In genomic region chr2:64595397-64596160, GRCh38 we compare ENCODE assay signal across 10 cellular contexts. TPM values are rescaled to one million over a fixed set of nuclear protein-coding genes. Genes with fewer than 3 reads are reported as not detected.
DNase-seq lines count a peak whose midpoint lies in the region; ATAC-seq and TF ChIP-seq lines count a peak whose summit lies in the region.
"Had no signal": no experiment of that assay in that cellular context is flagged by ENCODE, and none has a peak within 500 bp of the region (broad histone marks: within the 10 kb centered on the region; RNA-seq: fewer than 3 reads in every experiment).

No MANE protein-coding gene starts in this region.

- intact Hi-C loops in body of pancreas (cut with DNase I) = no loop called here

- 30 to 36% methylated on average over 4 of the region's 4 CpGs for WGBS in body of pancreas, 2 donors
- 56% methylated on average over 4 of the region's 4 CpGs for WGBS in liver

- H3K36me3 Mint-ChIP-seq in activated CD4-positive, alpha-beta T cell treated with anti-CD3 and anti-CD28 coated beads, Interleukin-2, amount 10 ng/mL, durations not matched to agents 7 days and 5 days (ENCODE audit: low read depth) = peaks cover 14% of the 10 kb centered on the region

- DNase-seq in BE2C (no peak), LHCN-M2 (ENCODE audit: low read depth) (peak; percentile 21), body of pancreas (no peak), glomerular visceral epithelial cell (ENCODE audit: extremely low spot score) (no peak)
- DNase-seq in activated CD4-positive, alpha-beta T cell treated with anti-CD3 and anti-CD28 coated beads, Interleukin-2, amount 10 ng/mL, durations not matched to agents 7 days and 5 days = no peak
- DNase-seq in activated effector memory CD4-positive, alpha-beta T cell treated with Interleukin-2 at 50 U/mL for 16 hours = no peak
- DNase-seq: cerebellar nuclear complex had no signal

- H3K9me3 ChIP-seq in BE2C (no peaks in the 10 kb centered on the region), body of pancreas (no peaks in the 10 kb centered on the region), liver (ENCODE audit: control insufficient read depth in 4 of 4, low read length in 3 of 4) (no peaks in the 10 kb centered on the region)

- no peak overlapping the region for H3K27ac Mint-ChIP-seq in activated CD4-positive, alpha-beta T cell treated with anti-CD3 and anti-CD28 coated beads, Interleukin-2, amount 10 ng/mL, durations not matched to agents 7 days and 5 days

- H3K27me3 Mint-ChIP-seq in activated CD4-positive, alpha-beta T cell treated with anti-CD3 and anti-CD28 coated beads, Interleukin-2, amount 10 ng/mL, durations not matched to agents 7 days and 5 days = no peaks in the 10 kb centered on the region

- no peak overlapping the region for H3K9ac ChIP-seq in liver (ENCODE audit: low read depth in 1 of 2, low read length in 2 of 2)
- H3K9ac ChIP-seq: KMS-11 had no signal

- ATAC-seq in body of pancreas = peak; percentile 30
- no peak for ATAC-seq in GM19395 (IDR thresholded peaks at IDR 0.05; ENCODE audit: unreplicated experiment)

- POLR2A ChIA-PET in activated CD4-positive, alpha-beta T cell treated with anti-CD3 and anti-CD28 coated beads, Interleukin-2, amount 10 ng/mL, durations not matched to agents 7 days and 5 days (lab: Charles Lee) = no interaction called here

- CTCF ChIA-PET in activated CD4-positive, alpha-beta T cell treated with anti-CD3 and anti-CD28 coated beads, Interleukin-2, amount 10 ng/mL, durations not matched to agents 7 days and 5 days (lab: Charles Lee) = interaction anchor here (1.1 to 4.3 kb wide), 3 partner anchors 13 to 404 kb away, joined by 3 to 23 read pairs (median 4); no protein-coding TSS in a partner anchor

- no peak for TF ChIP-seq POLR2A in body of pancreas (IDR thresholded peaks at IDR 0.05)

- H3K4me1 Mint-ChIP-seq in activated CD4-positive, alpha-beta T cell treated with anti-CD3 and anti-CD28 coated beads, Interleukin-2, amount 10 ng/mL, durations not matched to agents 7 days and 5 days = peaks cover 7% of the 10 kb centered on the region

- H3K27ac ChIP-seq in body of pancreas = no peak overlapping the region
- H3K27ac ChIP-seq in liver (ENCODE audit: low read depth in 1 of 2, low read length in 2 of 2) = no peak overlapping the region
- H3K27ac ChIP-seq: KMS-11 had no signal

- no peaks in the 10 kb centered on the region for H3K27me3 ChIP-seq in BE2C
- no peaks in the 10 kb centered on the region for H3K27me3 ChIP-seq in body of pancreas
- H3K27me3 ChIP-seq in liver (ENCODE audit: control insufficient read depth in 4 of 4, insufficient read depth in 4 of 4, low read length in 3 of 4) = no peaks in the 10 kb centered on the region

- H3K4me1 ChIP-seq in BE2C (no peaks in the 10 kb centered on the region), body of pancreas (no peaks in the 10 kb centered on the region), liver (ENCODE audit: control insufficient read depth in 4 of 4, insufficient read depth in 4 of 4, low read length in 3 of 4) (peaks cover 1 to 9% (median 4%) of the 10 kb centered on the region in 4 donors)

- TF ChIP-seq CTCF in BE2C (IDR thresholded peaks at IDR 0.05; ENCODE audit: low read depth, low read length) (peak; percentile 49), body of pancreas (IDR thresholded peaks at IDR 0.05) (peak in 5 of 7 experiments; percentile 6 to 54 (median 34)), liver (IDR thresholded peaks at IDR 0.05; ENCODE audit: low read depth, low read length, missing input control) (peak; percentile 16)

- no peak overlapping the region for H3K4me3 Mint-ChIP-seq in activated CD4-positive, alpha-beta T cell treated with anti-CD3 and anti-CD28 coated beads, Interleukin-2, amount 10 ng/mL, durations not matched to agents 7 days and 5 days

- TF ChIP-seq RAD21 in liver (IDR thresholded peaks at IDR 0.05) = peak; percentile 58 to 65

- H3K36me3 ChIP-seq in BE2C (no peaks in the 10 kb centered on the region), body of pancreas (replicated peaks in 1 of 2; ENCODE audit: insufficient read depth in 1 of 2, low read depth in 2 of 2) (peaks cover 0 to 3% of the 10 kb centered on the region in 2 donors), liver (ENCODE audit: control insufficient read depth in 4 of 4, insufficient read depth in 3 of 4, low read depth in 1 of 4, low read length in 3 of 4) (peaks cover 0 to 12% (median 6%) of the 10 kb centered on the region in 4 donors)

- H3K4me3 ChIP-seq in BE2C (ENCODE audit: low read depth, low read length) (no peak overlapping the region), body of pancreas (no peak overlapping the region), liver (ENCODE audit: low read depth in 1 of 3, low read length in 3 of 3) (no peak overlapping the region)

- no peaks in the 10 kb centered on the region for H3K9me3 Mint-ChIP-seq in activated CD4-positive, alpha-beta T cell treated with anti-CD3 and anti-CD28 coated beads, Interleukin-2, amount 10 ng/mL, durations not matched to agents 7 days and 5 days

TF ChIP-seq in liver, 16 proteins besides CTCF, POLR2A, EP300 and RAD21:
- TF ChIP-seq MAX (IDR thresholded peaks at IDR 0.05) = no peak
- no peak for TF ChIP-seq FOXA2 (IDR thresholded peaks at IDR 0.05)
- no peak for TF ChIP-seq HNF4G (IDR thresholded peaks at IDR 0.05)
- no peak for TF ChIP-seq FOXA1 (IDR thresholded peaks at IDR 0.05)
- no peak for TF ChIP-seq YY1 (IDR thresholded peaks at IDR 0.05)
- TF ChIP-seq HNF4A (conservative IDR thresholded peaks at IDR 0.05) = no peak
- no peak for TF ChIP-seq GABPA (IDR thresholded peaks at IDR 0.05 in 1 of 2, conservative IDR thresholded peaks at IDR 0.05 in 1 of 2)
- TF ChIP-seq ATF3 (IDR thresholded peaks at IDR 0.05) = no peak
- TF ChIP-seq REST (IDR thresholded peaks at IDR 0.05) = no peak
- no peak for TF ChIP-seq RXRA (IDR thresholded peaks at IDR 0.05)
TF ChIP-seq in liver: peak in this region for 0.

RNA-seq across cellular contexts. Expression of gene SERTAD2, which starts 58.1 kb away (rescaled TPM):
- polyA plus RNA-seq in BE2C (2012; ENCODE audit: insufficient read depth, insufficient read length, low read depth) = 7.0 TPM
- total RNA-seq in LHCN-M2 (2014; rRNA removed) = 13.1 and 17.3 TPM in 2 replicates
- 19.0 TPM for polyA plus RNA-seq in LHCN-M2 (2012)
- total RNA-seq in body of pancreas = 1 to 10 TPM; 3.3 to 6.7 TPM
- total RNA-seq in liver = 10 to 100 TPM in 1 of 2 donors, 1 to 10 TPM in 1; 5.8 to 13.3 TPM
- 1 to 10 TPM; 5.1 to 7.1 TPM for polyA plus RNA-seq in liver
- 10 to 100 TPM; 16.9 to 18.7 TPM for total RNA-seq in activated CD4-positive, alpha-beta T cell treated with anti-CD3 and anti-CD28 coated beads, Interleukin-2, amount 10 ng/mL, durations not matched to agents 7 days and 5 days
